In genomic region chr11:76209956-76210885, GRCh38 we compare ENCODE assay signal across 9 cellular contexts. TPM values are rescaled to one million over a fixed set of nuclear protein-coding genes. Genes with fewer than 3 reads are reported as not detected.
DNase-seq lines count a peak whose midpoint lies in the region; ATAC-seq and TF ChIP-seq lines count a peak whose summit lies in the region.
"Had no signal": no experiment of that assay in that cellular context is flagged by ENCODE, and none has a peak within 500 bp of the region (broad histone marks: within the 10 kb centered on the region; RNA-seq: fewer than 3 reads in every experiment).

No MANE protein-coding gene starts in this region.

- H2BK120ac ChIP-seq in mesenchymal stem cell (ENCODE audit: low read depth, low read length), result no peak overlapping the region

- H3K27ac Mint-ChIP-seq in CD14-positive monocyte, result no peak overlapping the region

- 1% methylated on average over 107 of the region's 107 CpGs for WGBS in ectodermal cell, 2 experiments
- 1% methylated on average over 77 of the region's 107 CpGs for WGBS in mesenchymal stem cell

- ATAC-seq in upper lobe of right lung (peak; percentile 33), GM21390 (IDR thresholded peaks at IDR 0.05; ENCODE audit: unreplicated experiment) (no peak)

- H2BK5ac ChIP-seq in mesenchymal stem cell (ENCODE audit: low read depth, low read length, poor library complexity, severe bottlenecking), result no peak overlapping the region

- DNase-seq in CD14-positive monocyte (ENCODE audit: low spot score), result no peak
- peak in 1 of 2 experiments; percentile 47 for DNase-seq in HL-60 (ENCODE audit: low read depth in 1 of 2, low spot score in 1 of 2)
- peak; percentile 20 for DNase-seq in T follicular helper cell (ENCODE audit: low read depth)
- DNase-seq in mesenchymal stem cell, result peak; percentile 69
- peak; percentile 82 for DNase-seq in upper lobe of right lung
- no peak for DNase-seq in cerebellar nuclear complex (lab: John Stamatoyannopoulos, UW)

- H3K4me2 ChIP-seq in mesenchymal stem cell (ENCODE audit: low read length, poor library complexity, severe bottlenecking), result peak overlapping the region; percentile 88

- H2AK5ac ChIP-seq in mesenchymal stem cell (ENCODE audit: low read length, severe bottlenecking), result no peak overlapping the region

- TF ChIP-seq CTCF in CD14-positive monocyte (IDR thresholded peaks at IDR 0.05) (no peak), HL-60 (IDR thresholded peaks at IDR 0.05; ENCODE audit: insufficient read depth, low read length) (no peak), upper lobe of right lung (IDR thresholded peaks at IDR 0.05) (no peak)

- H3K4me3 ChIP-seq in HL-60 (replicated peaks; ENCODE audit: insufficient read depth, low read length) (peak overlapping the region; percentile 46), ectodermal cell (ENCODE audit: insufficient read depth, low read depth, low read length) (peak overlapping the region; percentile 39), mesenchymal stem cell (ENCODE audit: insufficient read depth in 1 of 2, low read depth in 1 of 2, low read length in 2 of 2) (peak overlapping the region; percentile 26 to 78), upper lobe of right lung (peak overlapping the region; percentile 63)

- peaks cover 43% of the 10 kb centered on the region for H3K4me1 Mint-ChIP-seq in CD14-positive monocyte

- no peak overlapping the region for H4K8ac ChIP-seq in mesenchymal stem cell (ENCODE audit: low read length)

- peak overlapping the region in 1 of 2 experiments; percentile 93 for H3K23ac ChIP-seq in mesenchymal stem cell (ENCODE audit: low read length in 2 of 2)

- H2BK15ac ChIP-seq in mesenchymal stem cell (ENCODE audit: low read depth, poor library complexity, severe bottlenecking), result no peak overlapping the region

- H3K4ac ChIP-seq in mesenchymal stem cell (ENCODE audit: low read depth in 1 of 2, low read length in 2 of 2), result no peak overlapping the region

- H3K4me1 ChIP-seq in ectodermal cell (ENCODE audit: control insufficient read depth, insufficient read depth, low read length) (peaks cover 27% of the 10 kb centered on the region), mesenchymal stem cell (ENCODE audit: control insufficient read depth, insufficient read depth, low read depth, low read length) (peaks cover 53% of the 10 kb centered on the region), upper lobe of right lung (peaks cover 27% of the 10 kb centered on the region)

- intact Hi-C loops in CD14-positive monocyte (cut with micrococcal nuclease), result loop anchor here (2.0 to 10.0 kb wide), 8 partner anchors 25 to 475 kb away; partner anchors contain the start of genes GVQW3 (in 1 of the 2) and THAP12 (in 1 of the 2)
- intact Hi-C loops in upper lobe of right lung (cut with DNase I), result loop anchor here (5.0 kb wide), 1 partner anchor 107 kb away; no protein-coding TSS in a partner anchor

- H3K4me3 Mint-ChIP-seq in CD14-positive monocyte, result peak overlapping the region; percentile 71 to 74

- H3K9me3 Mint-ChIP-seq in CD14-positive monocyte, result peaks cover 0 to 27% (median 10%) of the 10 kb centered on the region in 7 donors

- peak overlapping the region; percentile 74 for H3K9ac ChIP-seq in mesenchymal stem cell (ENCODE audit: low read length)

- H2AFZ ChIP-seq in mesenchymal stem cell (ENCODE audit: low read depth, low read length), result no peak overlapping the region

- no peak overlapping the region for H3K14ac ChIP-seq in mesenchymal stem cell (ENCODE audit: low read length in 2 of 2)

- H3K27me3 ChIP-seq in HL-60 (ENCODE audit: insufficient read depth, poor library complexity, severe bottlenecking) (peaks cover 42% of the 10 kb centered on the region), ectodermal cell (ENCODE audit: control insufficient read depth, insufficient read depth, low read length, poor library complexity, severe bottlenecking) (peaks cover 82% of the 10 kb centered on the region), mesenchymal stem cell (ENCODE audit: control insufficient read depth in 1 of 2, insufficient read depth in 1 of 2, low read length in 2 of 2) (peaks cover 43 to 76% of the 10 kb centered on the region in 2 experiments), upper lobe of right lung (peaks cover 29% of the 10 kb centered on the region)

- no peak overlapping the region for H3K18ac ChIP-seq in mesenchymal stem cell (ENCODE audit: low read depth in 1 of 2, low read length in 2 of 2)

- H4K91ac ChIP-seq in mesenchymal stem cell (ENCODE audit: low read length), result no peak overlapping the region

- no peaks in the 10 kb centered on the region for H3K79me1 ChIP-seq in mesenchymal stem cell (replicated peaks; ENCODE audit: low read length, poor library complexity, severe bottlenecking)

- H3K36me3 Mint-ChIP-seq in CD14-positive monocyte, result peaks cover 0 to 12% of the 10 kb centered on the region in 2 donors

- H3K27me3 Mint-ChIP-seq in CD14-positive monocyte (ENCODE audit: low read depth in 3 of 3), result peaks cover 52 to 90% (median 67%) of the 10 kb centered on the region in 3 donors

- H3K27ac ChIP-seq in HL-60 (replicated peaks) (no peak overlapping the region), ectodermal cell (ENCODE audit: insufficient read depth, low read depth, low read length, poor library complexity, severe bottlenecking) (no peak overlapping the region), mesenchymal stem cell (ENCODE audit: low read length, poor library complexity, severe bottlenecking) (no peak overlapping the region), upper lobe of right lung (no peak overlapping the region)

- no peaks in the 10 kb centered on the region for H3K36me3 ChIP-seq in ectodermal cell (ENCODE audit: control insufficient read depth, insufficient read depth, low read length)
- no peaks in the 10 kb centered on the region for H3K36me3 ChIP-seq in mesenchymal stem cell (ENCODE audit: control insufficient read depth in 1 of 2, insufficient read depth in 2 of 2, low read depth in 1 of 2, low read length in 2 of 2)
- H3K36me3 ChIP-seq in upper lobe of right lung, result no peaks in the 10 kb centered on the region

- H3K9me3 ChIP-seq in ectodermal cell (ENCODE audit: control insufficient read depth, low read length) (no peaks in the 10 kb centered on the region), mesenchymal stem cell (ENCODE audit: control insufficient read depth, low read length) (no peaks in the 10 kb centered on the region), upper lobe of right lung (no peaks in the 10 kb centered on the region)

- H2BK12ac ChIP-seq in mesenchymal stem cell (ENCODE audit: low read length in 2 of 2), result no peak overlapping the region

RNA-seq across cellular contexts. Expression of gene WNT11, which starts 3.9 kb away (rescaled TPM):
- under 1 TPM; 0.09 to 0.24 TPM for polyA plus RNA-seq in CD14-positive monocyte
- polyA plus RNA-seq in ectodermal cell (2013, experiment 1 of 4), result 0.33 TPM
- polyA plus RNA-seq in ectodermal cell (2013, experiment 2 of 4), result 0.44 TPM
- 0.91 TPM for polyA plus RNA-seq in ectodermal cell (2013, experiment 3 of 4)
- polyA plus RNA-seq in ectodermal cell (2013, experiment 4 of 4), result 0.77 TPM
- polyA plus RNA-seq in mesenchymal stem cell (2013, experiment 1 of 2), result not detected
- polyA plus RNA-seq in mesenchymal stem cell (2013, experiment 2 of 2), result not detected
- total RNA-seq in upper lobe of right lung, result 8.7 TPM
- total RNA-seq: HT1080 had no signal

Comparison
In these comparisons a context has a peak if more than half of its experiments do, and no peak if none do; other contexts are left out.
1. DNase-seq: peak in T follicular helper cell (single experiment), mesenchymal stem cell (single experiment) and upper lobe of right lung (single experiment); none in CD14-positive monocyte (single experiment) and cerebellar nuclear complex (0 of 2).
2. Peak in every context shown above with its lines, with median percentiles within 50 percentile points of each other: H3K4me3 ChIP-seq.